ENCODE assay signal across 1 cellular context in genomic region chr6:16518265-16518664, GRCh38.
TF ChIP-seq lines count a peak whose summit lies in the region.

No MANE protein-coding gene starts in this region.

TF ChIP-seq in HepG2, 621 proteins besides CTCF, POLR2A, EP300 and RAD21:
- no peak for TF ChIP-seq ZFAT (CRISPR knock-in tag; conservative IDR thresholded peaks at IDR 0.05)
- TF ChIP-seq, protein P1, sequence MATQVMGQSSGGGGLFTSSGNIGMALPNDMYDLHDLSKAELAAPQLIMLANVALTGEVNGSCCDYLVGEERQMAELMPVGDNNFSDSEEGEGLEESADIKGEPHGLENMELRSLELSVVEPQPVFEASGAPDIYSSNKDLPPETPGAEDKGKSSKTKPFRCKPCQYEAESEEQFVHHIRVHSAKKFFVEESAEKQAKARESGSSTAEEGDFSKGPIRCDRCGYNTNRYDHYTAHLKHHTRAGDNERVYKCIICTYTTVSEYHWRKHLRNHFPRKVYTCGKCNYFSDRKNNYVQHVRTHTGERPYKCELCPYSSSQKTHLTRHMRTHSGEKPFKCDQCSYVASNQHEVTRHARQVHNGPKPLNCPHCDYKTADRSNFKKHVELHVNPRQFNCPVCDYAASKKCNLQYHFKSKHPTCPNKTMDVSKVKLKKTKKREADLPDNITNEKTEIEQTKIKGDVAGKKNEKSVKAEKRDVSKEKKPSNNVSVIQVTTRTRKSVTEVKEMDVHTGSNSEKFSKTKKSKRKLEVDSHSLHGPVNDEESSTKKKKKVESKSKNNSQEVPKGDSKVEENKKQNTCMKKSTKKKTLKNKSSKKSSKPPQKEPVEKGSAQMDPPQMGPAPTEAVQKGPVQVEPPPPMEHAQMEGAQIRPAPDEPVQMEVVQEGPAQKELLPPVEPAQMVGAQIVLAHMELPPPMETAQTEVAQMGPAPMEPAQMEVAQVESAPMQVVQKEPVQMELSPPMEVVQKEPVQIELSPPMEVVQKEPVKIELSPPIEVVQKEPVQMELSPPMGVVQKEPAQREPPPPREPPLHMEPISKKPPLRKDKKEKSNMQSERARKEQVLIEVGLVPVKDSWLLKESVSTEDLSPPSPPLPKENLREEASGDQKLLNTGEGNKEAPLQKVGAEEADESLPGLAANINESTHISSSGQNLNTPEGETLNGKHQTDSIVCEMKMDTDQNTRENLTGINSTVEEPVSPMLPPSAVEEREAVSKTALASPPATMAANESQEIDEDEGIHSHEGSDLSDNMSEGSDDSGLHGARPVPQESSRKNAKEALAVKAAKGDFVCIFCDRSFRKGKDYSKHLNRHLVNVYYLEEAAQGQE (IDR thresholded peaks at IDR 0.05; ENCODE audit: borderline replicate concordance in 1 of 2, low read depth in 1 of 2, low read length in 2 of 2) = no peak
- TF ChIP-seq PHF8 (CRISPR knock-in tag; IDR thresholded peaks at IDR 0.05) = no peak
- TF ChIP-seq ZNF576 (CRISPR knock-in tag; IDR thresholded peaks at IDR 0.05) = no peak
- TF ChIP-seq ATF3 (CRISPR knock-in tag; IDR thresholded peaks at IDR 0.05) = no peak
- no peak for TF ChIP-seq ZZZ3 (CRISPR knock-in tag; IDR thresholded peaks at IDR 0.05; ENCODE audit: borderline replicate concordance)
- TF ChIP-seq ETV6 (CRISPR knock-in tag; conservative IDR thresholded peaks at IDR 0.05) = no peak
- no peak for TF ChIP-seq RFXAP (CRISPR knock-in tag; IDR thresholded peaks at IDR 0.05; ENCODE audit: borderline replicate concordance)
- TF ChIP-seq ZNF30 (CRISPR knock-in tag; IDR thresholded peaks at IDR 0.05) = no peak
- TF ChIP-seq NFIC (IDR thresholded peaks at IDR 0.05; ENCODE audit: low read length) = no peak
- TF ChIP-seq, protein P2, sequence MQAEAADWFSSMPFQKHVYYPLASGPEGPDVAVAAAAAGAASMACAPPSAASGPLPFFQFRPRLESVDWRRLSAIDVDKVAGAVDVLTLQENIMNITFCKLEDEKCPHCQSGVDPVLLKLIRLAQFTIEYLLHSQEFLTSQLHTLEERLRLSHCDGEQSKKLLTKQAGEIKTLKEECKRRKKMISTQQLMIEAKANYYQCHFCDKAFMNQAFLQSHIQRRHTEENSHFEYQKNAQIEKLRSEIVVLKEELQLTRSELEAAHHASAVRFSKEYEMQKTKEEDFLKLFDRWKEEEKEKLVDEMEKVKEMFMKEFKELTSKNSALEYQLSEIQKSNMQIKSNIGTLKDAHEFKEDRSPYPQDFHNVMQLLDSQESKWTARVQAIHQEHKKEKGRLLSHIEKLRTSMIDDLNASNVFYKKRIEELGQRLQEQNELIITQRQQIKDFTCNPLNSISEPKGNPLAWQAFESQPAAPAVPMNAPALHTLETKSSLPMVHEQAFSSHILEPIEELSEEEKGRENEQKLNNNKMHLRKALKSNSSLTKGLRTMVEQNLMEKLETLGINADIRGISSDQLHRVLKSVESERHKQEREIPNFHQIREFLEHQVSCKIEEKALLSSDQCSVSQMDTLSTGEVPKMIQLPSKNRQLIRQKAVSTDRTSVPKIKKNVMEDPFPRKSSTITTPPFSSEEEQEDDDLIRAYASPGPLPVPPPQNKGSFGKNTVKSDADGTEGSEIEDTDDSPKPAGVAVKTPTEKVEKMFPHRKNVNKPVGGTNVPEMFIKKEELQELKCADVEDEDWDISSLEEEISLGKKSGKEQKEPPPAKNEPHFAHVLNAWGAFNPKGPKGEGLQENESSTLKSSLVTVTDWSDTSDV (CRISPR knock-in tag; IDR thresholded peaks at IDR 0.05) = no peak
- TF ChIP-seq, protein P3, sequence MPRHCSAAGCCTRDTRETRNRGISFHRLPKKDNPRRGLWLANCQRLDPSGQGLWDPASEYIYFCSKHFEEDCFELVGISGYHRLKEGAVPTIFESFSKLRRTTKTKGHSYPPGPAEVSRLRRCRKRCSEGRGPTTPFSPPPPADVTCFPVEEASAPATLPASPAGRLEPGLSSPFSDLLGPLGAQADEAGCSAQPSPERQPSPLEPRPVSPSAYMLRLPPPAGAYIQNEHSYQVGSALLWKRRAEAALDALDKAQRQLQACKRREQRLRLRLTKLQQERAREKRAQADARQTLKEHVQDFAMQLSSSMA (CRISPR knock-in tag; IDR thresholded peaks at IDR 0.05) = no peak
